In genomic region chr1:43152866-43153265, GRCh38 we compare ENCODE assay signal across 15 cellular contexts. TPM values are rescaled to one million over a fixed set of nuclear protein-coding genes. Genes with fewer than 3 reads are reported as not detected.
DNase-seq lines count a peak whose midpoint lies in the region; ATAC-seq, FAIRE-seq and TF ChIP-seq lines count a peak whose summit lies in the region.
"Had no signal": no experiment of that assay in that cellular context is flagged by ENCODE, and none has a peak within 500 bp of the region (broad histone marks: within the 10 kb centered on the region; RNA-seq: fewer than 3 reads in every experiment).

No MANE protein-coding gene starts in this region.

- no TSS peak for BruUV-seq in endothelial cell of umbilical vein (replicated peaks; lab: Mats Ljungman, UMichigan)

- H3K4me1 ChIP-seq in endothelial cell of umbilical vein (ENCODE audit: control insufficient read depth, extremely low read depth, insufficient read depth, low read length) (peaks cover 5% of the 10 kb centered on the region), trophoblast cell (ENCODE audit: control insufficient read depth in 1 of 2, insufficient read depth in 2 of 2, low read length in 2 of 2) (peaks cover 2 to 4% of the 10 kb centered on the region in 2 experiments), BE2C (no peaks in the 10 kb centered on the region)

- H2BK120ac ChIP-seq in trophoblast cell (ENCODE audit: insufficient read depth, low read length, poor library complexity) = no peak overlapping the region

- no peak overlapping the region for H3K4ac ChIP-seq in trophoblast cell (ENCODE audit: low read depth, low read length)

- H2BK5ac ChIP-seq in trophoblast cell (ENCODE audit: low read depth, low read length, poor library complexity) = peak overlapping the region; percentile 14

- H3K9me3 ChIP-seq in endothelial cell of umbilical vein (replicated peaks; ENCODE audit: control insufficient read depth, insufficient read depth, low read length) (no peaks in the 10 kb centered on the region), trophoblast cell (ENCODE audit: insufficient read depth, low read depth, low read length) (no peaks in the 10 kb centered on the region), BE2C (no peaks in the 10 kb centered on the region)
- H3K9me3 ChIP-seq: body of pancreas, vagina had no signal

- H3K23ac ChIP-seq in trophoblast cell (ENCODE audit: low read length) = no peak overlapping the region

- no peak for TF ChIP-seq POLR2A in endothelial cell of umbilical vein (IDR thresholded peaks at IDR 0.05; ENCODE audit: low read depth, low read length)

- peak; percentile 15 for DNase-seq in NCI-H1436 treated with DMSO at 0.1 percent for 48 hours (lab: John Stamatoyannopoulos, UW)
- DNase-seq in NCI-H1436 (lab: John Stamatoyannopoulos, UW) = no peak
- DNase-seq in NCI-H510A (lab: John Stamatoyannopoulos, UW) = peak; percentile 47
- no peak for DNase-seq in endothelial cell of umbilical vein (ENCODE audit: low read depth, low spot score)
- no peak for DNase-seq in trophoblast cell
- no peak for DNase-seq in BE2C
- no peak for DNase-seq in NCI-H1694 treated with DMSO at 0.1 percent for 48 hours (lab: John Stamatoyannopoulos, UW)
- DNase-seq: activated naive CD4-positive, alpha-beta T cell treated with anti-CD3 and anti-CD28 coated beads for 36 hours; body of pancreas; H7; Karpas-422; NCI-H2081 treated with DMSO at 0.1 percent for 48 hours had no signal

- H2AK5ac ChIP-seq in trophoblast cell (ENCODE audit: low read length) = no peak overlapping the region

- no peaks in the 10 kb centered on the region for H4K20me1 ChIP-seq in endothelial cell of umbilical vein (replicated peaks; ENCODE audit: control insufficient read depth, extremely low read depth, insufficient read depth, low read length)

- no peak overlapping the region for H3K14ac ChIP-seq in trophoblast cell (ENCODE audit: low read length)

- POLR2A ChIA-PET in endothelial cell of umbilical vein (lab: Charles Lee) = no interaction called here

- H3K9ac ChIP-seq in endothelial cell of umbilical vein (replicated peaks; ENCODE audit: extremely low read depth, insufficient read depth, low read length) (no peak overlapping the region), trophoblast cell (ENCODE audit: low read length) (no peak overlapping the region)

- no peak overlapping the region for H3K4me3 ChIP-seq in endothelial cell of umbilical vein (replicated peaks in 1 of 3; ENCODE audit: insufficient read depth in 1 of 3, low read depth in 1 of 3, low read length in 3 of 3)
- H3K4me3 ChIP-seq in trophoblast cell (ENCODE audit: low read depth, low read length) = no peak overlapping the region
- no peak overlapping the region for H3K4me3 ChIP-seq in BE2C (ENCODE audit: low read depth, low read length)
- H3K4me3 ChIP-seq: body of pancreas, vagina had no signal

- H3K79me1 ChIP-seq in trophoblast cell (ENCODE audit: low read length) = no peaks in the 10 kb centered on the region

- intact Hi-C loops in endothelial cell of umbilical vein (cut with micrococcal nuclease) = no loop called here

- dilution Hi-C loops in endothelial cell of umbilical vein (cut with MboI; ENCODE audit: extremely low pct_ligation_motif_present, low sequenced_read_pairs) = no loop called here

- peak overlapping the region; percentile 78 for H2AFZ ChIP-seq in endothelial cell of umbilical vein (ENCODE audit: low read depth, low read length)
- H2AFZ ChIP-seq in trophoblast cell (ENCODE audit: insufficient read depth, low read length, poor library complexity) = no peak overlapping the region

- H3K27ac ChIP-seq in endothelial cell of umbilical vein (ENCODE audit: insufficient read depth, low read depth, low read length) (no peak overlapping the region), trophoblast cell (ENCODE audit: low read depth, low read length) (no peak overlapping the region)
- H3K27ac ChIP-seq: body of pancreas, vagina had no signal

- CTCF ChIA-PET in endothelial cell of umbilical vein (lab: Charles Lee) = interaction anchor here (1.4 kb wide), 1 partner anchor 18 kb away, joined by 3 read pairs; no protein-coding TSS in a partner anchor

- no peak overlapping the region for H4K12ac ChIP-seq in trophoblast cell (ENCODE audit: low read depth, low read length)

- H3K79me2 ChIP-seq in endothelial cell of umbilical vein (ENCODE audit: control insufficient read depth, insufficient read depth, low read length) = no peaks in the 10 kb centered on the region
- no peaks in the 10 kb centered on the region for H3K79me2 ChIP-seq in trophoblast cell (ENCODE audit: control insufficient read depth, insufficient read depth, low read length, poor library complexity)

- no peak overlapping the region for H2BK12ac ChIP-seq in trophoblast cell (ENCODE audit: low read length)

- H3K36me3 ChIP-seq in endothelial cell of umbilical vein (ENCODE audit: control insufficient read depth in 2 of 2, extremely low read depth in 1 of 2, insufficient read depth in 2 of 2, low read length in 2 of 2) (no peaks in the 10 kb centered on the region), trophoblast cell (ENCODE audit: control insufficient read depth in 1 of 2, insufficient read depth in 2 of 2, low read length in 2 of 2) (no peaks in the 10 kb centered on the region), BE2C (no peaks in the 10 kb centered on the region)
- H3K36me3 ChIP-seq: vagina had no signal

- no peak overlapping the region for H3K18ac ChIP-seq in trophoblast cell (ENCODE audit: low read length)

- H3K4me2 ChIP-seq in endothelial cell of umbilical vein (ENCODE audit: insufficient read depth, low read length) = no peak overlapping the region
- H3K4me2 ChIP-seq in trophoblast cell (ENCODE audit: low read length) = no peak overlapping the region

- H4K91ac ChIP-seq in trophoblast cell (ENCODE audit: low read depth, low read length) = peak overlapping the region; percentile 69

- peak; percentile 18 for FAIRE-seq in endothelial cell of umbilical vein (lab: Jason Lieb, UNC)

- H3K9me1 ChIP-seq in endothelial cell of umbilical vein (replicated peaks; ENCODE audit: control insufficient read depth, extremely low read depth, insufficient read depth, low read length) = no peaks in the 10 kb centered on the region

- H3K27me3 ChIP-seq in endothelial cell of umbilical vein (ENCODE audit: control insufficient read depth in 2 of 2, insufficient read depth in 2 of 2, low read length in 2 of 2) = peaks cover 15 to 17% of the 10 kb centered on the region in 2 experiments
- H3K27me3 ChIP-seq in trophoblast cell (ENCODE audit: insufficient read depth, low read length) = no peaks in the 10 kb centered on the region
- H3K27me3 ChIP-seq in BE2C = no peaks in the 10 kb centered on the region
- H3K27me3 ChIP-seq: body of pancreas, vagina had no signal

- TF ChIP-seq CTCF in endothelial cell of umbilical vein (IDR thresholded peaks at IDR 0.05; ENCODE audit: extremely low read depth in 1 of 2, insufficient read depth in 1 of 2, low read depth in 1 of 2, low read length in 2 of 2) (no peak), BE2C (IDR thresholded peaks at IDR 0.05; ENCODE audit: low read depth, low read length) (no peak)

- no CpG with 5 or more reads among the region's 4 CpGs for WGBS in trophoblast cell (ENCODE audit: extremely low coverage, insufficient coverage, insufficient read length)

- H4K8ac ChIP-seq in trophoblast cell (ENCODE audit: low read depth, low read length) = peak overlapping the region; percentile 9

- ATAC-seq in HG02938 (IDR thresholded peaks at IDR 0.05; ENCODE audit: unreplicated experiment) = no peak
- ATAC-seq: body of pancreas; stimulated activated memory B cell treated with anti-CD40 and anti-IgM and Interleukin-4, amounts not matched to agents 10 μg/mL and 1 μg/mL and 100 μg/mL, for 72 hours had no signal

TF ChIP-seq in endothelial cell of umbilical vein, 7 proteins besides CTCF, POLR2A, EP300 and RAD21:
- TF ChIP-seq EZH2 (IDR thresholded peaks at IDR 0.05; ENCODE audit: borderline replicate concordance, low read depth, low read length, severe bottlenecking) = no peak
- TF ChIP-seq FOS (IDR thresholded peaks at IDR 0.05; ENCODE audit: borderline replicate concordance, insufficient read depth, low read length) = no peak
- no peak for TF ChIP-seq JUN (IDR thresholded peaks at IDR 0.05; ENCODE audit: borderline replicate concordance, insufficient read depth, insufficient read length, low read depth)
- TF ChIP-seq MAX (IDR thresholded peaks at IDR 0.05; ENCODE audit: insufficient read depth, insufficient read length) = no peak
- no peak for TF ChIP-seq MYC (IDR thresholded peaks at IDR 0.05; ENCODE audit: low read depth, low read length)
- TF ChIP-seq GATA2 (IDR thresholded peaks at IDR 0.05; ENCODE audit: insufficient read depth, insufficient read length, low read depth, low read length) = no peak
- no peak for TF ChIP-seq POLR2AphosphoS5 (IDR thresholded peaks at IDR 0.05; ENCODE audit: insufficient read depth, low read depth, low read length)

RNA-seq across cellular contexts. Expression of gene EBNA1BP2, which starts 19.2 kb away (rescaled TPM):
- 104 and 105 TPM in 2 replicates for total RNA-seq in endothelial cell of umbilical vein
- polyA plus RNA-seq in endothelial cell of umbilical vein = 32.1 and 47.8 TPM in 2 replicates
- polyA plus RNA-seq in endothelial cell of umbilical vein (2011; cell fraction: cytosol; rRNA removed) = 82.4 and 90.7 TPM in 2 replicates
- polyA plus RNA-seq in endothelial cell of umbilical vein (2011; cell fraction: nucleus; rRNA removed) = 71.7 and 74.9 TPM in 2 replicates
- polyA plus RNA-seq in endothelial cell of umbilical vein (2012) = 95.8 and 145 TPM in 2 replicates
- polyA minus RNA-seq in endothelial cell of umbilical vein = 37.6 and 43.6 TPM in 2 replicates
- polyA minus RNA-seq in endothelial cell of umbilical vein (2011; cell fraction: cytosol; rRNA and poly(A)+ RNA removed) = 43.0 TPM
- polyA minus RNA-seq in endothelial cell of umbilical vein (2011; cell fraction: nucleus; rRNA and poly(A)+ RNA removed) = 28.8 and 32.4 TPM in 2 replicates
- polyA plus RNA-seq in trophoblast cell (2013) = 78.8 and 81.4 TPM in 2 replicates
- polyA plus RNA-seq in BE2C (2012; ENCODE audit: insufficient read depth, insufficient read length, low read depth) = 63.1 TPM

RNA-seq across cellular contexts. Expression of gene CFAP57, which starts 19.3 kb away (rescaled TPM):
- 0.28 and 0.88 TPM in 2 replicates for total RNA-seq in endothelial cell of umbilical vein
- polyA plus RNA-seq in endothelial cell of umbilical vein = 0.83 and 0.91 TPM in 2 replicates
- 0.62 and 1.0 TPM in 2 replicates for polyA plus RNA-seq in endothelial cell of umbilical vein (2011; cell fraction: cytosol; rRNA removed)
- polyA plus RNA-seq in endothelial cell of umbilical vein (2011; cell fraction: nucleus; rRNA removed) = 5.5 and 6.1 TPM in 2 replicates
- polyA plus RNA-seq in endothelial cell of umbilical vein (2012) = 0.54 and 0.68 TPM in 2 replicates
- 0.62 and 0.68 TPM in 2 replicates for polyA minus RNA-seq in endothelial cell of umbilical vein
- 0.41 TPM for polyA minus RNA-seq in endothelial cell of umbilical vein (2011; cell fraction: cytosol; rRNA and poly(A)+ RNA removed)
- polyA minus RNA-seq in endothelial cell of umbilical vein (2011; cell fraction: nucleus; rRNA and poly(A)+ RNA removed) = 0.72 and 0.87 TPM in 2 replicates
- polyA plus RNA-seq in trophoblast cell (2013) = 0.07 and 0.16 TPM in 2 replicates
- 0.15 TPM for polyA plus RNA-seq in BE2C (2012; ENCODE audit: insufficient read depth, insufficient read length, low read depth)
- total RNA-seq: vagina had no signal

Comparison
In these comparisons a context has a peak if more than half of its experiments do, and no peak if none do; other contexts are left out.
1. DNase-seq: peak in NCI-H1436 treated with DMSO at 0.1 percent for 48 hours (single experiment) and NCI-H510A (single experiment); none in NCI-H1436 (single experiment), endothelial cell of umbilical vein (single experiment), trophoblast cell (0 of 2), BE2C (single experiment) and NCI-H1694 treated with DMSO at 0.1 percent for 48 hours (single experiment).